ENCODE assay signal across 1 cellular context in the genomic region with DNA sequence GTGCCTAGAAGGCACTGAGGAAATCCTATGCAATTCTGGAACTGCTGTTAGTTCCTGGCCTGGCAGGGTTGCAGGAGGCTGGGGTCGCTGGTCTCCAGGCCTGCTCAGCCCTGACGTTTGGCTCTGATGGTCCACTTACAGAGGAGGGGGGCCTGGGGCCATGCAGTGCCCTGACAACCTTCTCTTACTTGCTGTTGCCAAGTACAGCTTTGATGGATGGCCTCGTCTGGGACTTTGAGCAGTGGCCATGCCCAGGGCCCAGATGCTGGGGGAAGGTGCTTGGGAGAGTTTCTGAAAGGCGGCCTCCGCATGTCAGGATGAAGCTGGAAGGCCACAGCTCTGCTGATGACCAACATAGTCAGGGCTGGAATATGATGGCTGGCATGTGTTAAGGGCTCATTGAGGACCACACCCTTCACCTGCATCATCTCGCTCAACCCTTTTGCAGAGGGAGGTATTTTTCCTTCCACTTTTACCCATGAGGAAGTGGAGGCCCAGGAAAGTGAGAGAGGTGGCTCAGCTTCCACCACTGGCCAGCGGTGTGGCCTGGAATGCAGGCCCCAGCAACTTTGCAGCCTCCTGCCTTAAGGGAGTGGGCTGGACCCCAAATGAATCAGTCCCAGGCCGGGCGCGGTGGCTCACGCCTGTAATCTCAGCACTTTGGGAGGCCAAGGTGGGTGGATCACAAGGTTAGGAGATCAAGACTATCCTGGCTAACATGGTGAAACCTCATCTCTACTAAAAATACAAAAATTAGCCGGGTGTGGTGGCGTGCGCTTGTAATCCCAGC.
TF ChIP-seq lines count a peak whose summit lies in the region.

No MANE protein-coding gene starts in this region.

TF ChIP-seq in HepG2, 621 proteins besides CTCF, POLR2A, EP300 and RAD21:
- TF ChIP-seq, protein P1, sequence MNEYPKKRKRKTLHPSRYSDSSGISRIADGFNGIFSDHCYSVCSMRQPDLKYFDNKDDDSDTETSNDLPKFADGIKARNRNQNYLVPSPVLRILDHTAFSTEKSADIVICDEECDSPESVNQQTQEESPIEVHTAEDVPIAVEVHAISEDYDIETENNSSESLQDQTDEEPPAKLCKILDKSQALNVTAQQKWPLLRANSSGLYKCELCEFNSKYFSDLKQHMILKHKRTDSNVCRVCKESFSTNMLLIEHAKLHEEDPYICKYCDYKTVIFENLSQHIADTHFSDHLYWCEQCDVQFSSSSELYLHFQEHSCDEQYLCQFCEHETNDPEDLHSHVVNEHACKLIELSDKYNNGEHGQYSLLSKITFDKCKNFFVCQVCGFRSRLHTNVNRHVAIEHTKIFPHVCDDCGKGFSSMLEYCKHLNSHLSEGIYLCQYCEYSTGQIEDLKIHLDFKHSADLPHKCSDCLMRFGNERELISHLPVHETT (CRISPR knock-in tag; conservative IDR thresholded peaks at IDR 0.05), result no peak
- TF ChIP-seq, protein P2, sequence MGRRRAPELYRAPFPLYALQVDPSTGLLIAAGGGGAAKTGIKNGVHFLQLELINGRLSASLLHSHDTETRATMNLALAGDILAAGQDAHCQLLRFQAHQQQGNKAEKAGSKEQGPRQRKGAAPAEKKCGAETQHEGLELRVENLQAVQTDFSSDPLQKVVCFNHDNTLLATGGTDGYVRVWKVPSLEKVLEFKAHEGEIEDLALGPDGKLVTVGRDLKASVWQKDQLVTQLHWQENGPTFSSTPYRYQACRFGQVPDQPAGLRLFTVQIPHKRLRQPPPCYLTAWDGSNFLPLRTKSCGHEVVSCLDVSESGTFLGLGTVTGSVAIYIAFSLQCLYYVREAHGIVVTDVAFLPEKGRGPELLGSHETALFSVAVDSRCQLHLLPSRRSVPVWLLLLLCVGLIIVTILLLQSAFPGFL (CRISPR knock-in tag; IDR thresholded peaks at IDR 0.05), result no peak
- no peak for TF ChIP-seq TGIF2 (CRISPR knock-in tag; IDR thresholded peaks at IDR 0.05)
- TF ChIP-seq MEIS2 (CRISPR knock-in tag; IDR thresholded peaks at IDR 0.05), result no peak
- no peak for TF ChIP-seq ATF1 (CRISPR knock-in tag; IDR thresholded peaks at IDR 0.05)
- TF ChIP-seq, protein P3, sequence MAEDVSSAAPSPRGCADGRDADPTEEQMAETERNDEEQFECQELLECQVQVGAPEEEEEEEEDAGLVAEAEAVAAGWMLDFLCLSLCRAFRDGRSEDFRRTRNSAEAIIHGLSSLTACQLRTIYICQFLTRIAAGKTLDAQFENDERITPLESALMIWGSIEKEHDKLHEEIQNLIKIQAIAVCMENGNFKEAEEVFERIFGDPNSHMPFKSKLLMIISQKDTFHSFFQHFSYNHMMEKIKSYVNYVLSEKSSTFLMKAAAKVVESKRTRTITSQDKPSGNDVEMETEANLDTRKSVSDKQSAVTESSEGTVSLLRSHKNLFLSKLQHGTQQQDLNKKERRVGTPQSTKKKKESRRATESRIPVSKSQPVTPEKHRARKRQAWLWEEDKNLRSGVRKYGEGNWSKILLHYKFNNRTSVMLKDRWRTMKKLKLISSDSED (CRISPR knock-in tag; IDR thresholded peaks at IDR 0.05), result no peak
- no peak for TF ChIP-seq ZFY (CRISPR knock-in tag; IDR thresholded peaks at IDR 0.05)
- TF ChIP-seq, protein P4, sequence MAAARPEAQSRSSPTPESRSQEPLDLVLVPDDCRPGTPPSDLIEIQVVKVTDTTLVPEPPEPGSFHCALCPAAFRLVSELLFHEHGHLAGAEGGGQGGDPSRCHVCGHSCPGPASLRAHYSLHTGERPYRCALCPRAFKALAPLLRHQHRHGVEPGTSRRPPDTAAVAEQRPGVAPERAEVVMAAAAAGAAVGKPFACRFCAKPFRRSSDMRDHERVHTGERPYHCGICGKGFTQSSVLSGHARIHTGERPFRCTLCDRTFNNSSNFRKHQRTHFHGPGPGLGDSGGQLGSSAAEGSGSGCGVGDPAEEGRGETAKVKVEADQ (CRISPR knock-in tag; IDR thresholded peaks at IDR 0.05; ENCODE audit: borderline replicate concordance), result no peak
- TF ChIP-seq ATF7-NPFF (CRISPR knock-in tag; IDR thresholded peaks at IDR 0.05; ENCODE audit: low read depth), result no peak
- TF ChIP-seq RFX5 (IDR thresholded peaks at IDR 0.05; ENCODE audit: low read depth, low read length), result no peak
- TF ChIP-seq MXI1 (IDR thresholded peaks at IDR 0.05; ENCODE audit: borderline replicate concordance, low read depth, low read length), result no peak
- TF ChIP-seq ZNF773 (CRISPR knock-in tag; IDR thresholded peaks at IDR 0.05; ENCODE audit: borderline replicate concordance), result no peak
- no peak for TF ChIP-seq CENPX (CRISPR knock-in tag; IDR thresholded peaks at IDR 0.05)
- TF ChIP-seq AKAP8 (CRISPR knock-in tag; IDR thresholded peaks at IDR 0.05), result no peak
